Comparison of ENCODE assay signal across 8 cellular contexts in the genomic region with DNA sequence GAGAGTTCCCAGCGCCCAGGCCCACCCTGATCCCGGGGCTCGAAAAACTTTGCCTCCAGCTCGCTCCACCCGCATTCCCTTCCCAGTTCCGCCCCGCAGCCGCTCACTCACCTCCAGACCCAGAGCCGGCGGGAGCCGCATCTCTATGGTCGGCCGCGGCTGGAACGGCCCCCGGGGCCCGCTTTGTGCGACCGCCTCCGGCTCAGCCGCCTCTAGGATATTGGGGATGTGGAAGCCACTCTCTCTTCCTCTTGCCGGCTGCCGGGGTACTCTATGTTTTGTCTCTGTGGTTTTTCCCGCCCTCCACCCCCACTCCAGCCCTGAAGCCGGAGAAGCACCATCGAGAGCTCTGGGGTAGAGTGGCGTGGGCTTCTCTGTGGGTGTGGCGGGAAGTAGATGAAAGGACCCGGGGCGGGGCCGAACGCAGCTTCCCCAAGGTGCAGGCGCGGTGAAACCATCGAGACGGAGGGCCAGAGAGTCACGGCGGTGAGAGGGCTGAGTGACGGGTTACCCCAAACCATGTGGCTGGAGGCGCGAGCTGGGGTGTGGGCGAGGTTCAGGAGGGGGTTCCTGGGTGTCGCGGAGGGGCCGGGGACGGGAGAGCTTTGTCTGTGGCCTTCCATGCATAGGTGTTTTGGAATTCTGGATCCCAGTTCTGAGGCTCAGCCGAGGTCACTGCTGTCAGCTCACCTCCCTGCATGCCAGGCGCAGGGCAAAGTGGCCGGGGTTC. TPM values are rescaled to one million over a fixed set of nuclear protein-coding genes. Genes with fewer than 3 reads are reported as not detected.
DNase-seq lines count a peak whose midpoint lies in the region; ATAC-seq and TF ChIP-seq lines count a peak whose summit lies in the region.

A gene with protein sequence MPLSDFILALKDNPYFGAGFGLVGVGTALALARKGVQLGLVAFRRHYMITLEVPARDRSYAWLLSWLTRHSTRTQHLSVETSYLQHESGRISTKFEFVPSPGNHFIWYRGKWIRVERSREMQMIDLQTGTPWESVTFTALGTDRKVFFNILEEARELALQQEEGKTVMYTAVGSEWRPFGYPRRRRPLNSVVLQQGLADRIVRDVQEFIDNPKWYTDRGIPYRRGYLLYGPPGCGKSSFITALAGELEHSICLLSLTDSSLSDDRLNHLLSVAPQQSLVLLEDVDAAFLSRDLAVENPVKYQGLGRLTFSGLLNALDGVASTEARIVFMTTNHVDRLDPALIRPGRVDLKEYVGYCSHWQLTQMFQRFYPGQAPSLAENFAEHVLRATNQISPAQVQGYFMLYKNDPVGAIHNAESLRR (plus strand): TSS at position 426 of the 730 bp plus-strand sequence. CDS start 1,305 bp downstream, outside the sequence.
A gene with protein sequence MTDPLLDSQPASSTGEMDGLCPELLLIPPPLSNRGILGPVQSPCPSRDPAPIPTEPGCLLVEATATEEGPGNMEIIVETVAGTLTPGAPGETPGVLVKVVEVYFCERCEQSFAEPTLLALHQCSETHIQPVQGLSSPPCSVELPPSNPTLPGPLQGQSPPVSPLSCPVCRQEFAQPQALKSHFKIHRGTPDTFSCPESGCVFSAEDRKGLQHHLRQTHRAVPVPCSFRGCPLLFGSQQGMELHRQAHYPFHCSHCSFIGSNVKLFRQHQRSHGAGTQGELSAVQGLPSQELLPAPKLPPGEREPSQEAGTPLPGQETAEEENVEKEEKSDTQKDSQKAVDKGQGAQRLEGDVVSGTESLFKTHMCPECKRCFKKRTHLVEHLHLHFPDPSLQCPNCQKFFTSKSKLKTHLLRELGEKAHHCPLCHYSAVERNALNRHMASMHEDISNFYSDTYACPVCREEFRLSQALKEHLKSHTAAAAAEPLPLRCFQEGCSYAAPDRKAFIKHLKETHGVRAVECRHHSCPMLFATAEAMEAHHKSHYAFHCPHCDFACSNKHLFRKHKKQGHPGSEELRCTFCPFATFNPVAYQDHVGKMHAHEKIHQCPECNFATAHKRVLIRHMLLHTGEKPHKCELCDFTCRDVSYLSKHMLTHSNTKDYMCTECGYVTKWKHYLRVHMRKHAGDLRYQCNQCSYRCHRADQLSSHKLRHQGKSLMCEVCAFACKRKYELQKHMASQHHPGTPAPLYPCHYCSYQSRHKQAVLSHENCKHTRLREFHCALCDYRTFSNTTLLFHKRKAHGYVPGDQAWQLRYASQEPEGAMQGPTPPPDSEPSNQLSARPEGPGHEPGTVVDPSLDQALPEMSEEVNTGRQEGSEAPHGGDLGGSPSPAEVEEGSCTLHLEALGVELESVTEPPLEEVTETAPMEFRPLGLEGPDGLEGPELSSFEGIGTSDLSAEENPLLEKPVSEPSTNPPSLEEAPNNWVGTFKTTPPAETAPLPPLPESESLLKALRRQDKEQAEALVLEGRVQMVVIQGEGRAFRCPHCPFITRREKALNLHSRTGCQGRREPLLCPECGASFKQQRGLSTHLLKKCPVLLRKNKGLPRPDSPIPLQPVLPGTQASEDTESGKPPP (N-terminal part only) (minus strand): TSS at position 366 of the 730 bp plus-strand sequence. CDS start 3,194 bp downstream, outside the sequence.

- peak within 1 kb of the TSS; percentile 40 to 90 (median 78) for H3K27ac ChIP-seq in spleen

- CTCF ChIA-PET in activated B cell treated with CpG ODN at 0.5 μM for 24 hours (lab: Charles Lee) = interaction anchor here (0.9 to 3.1 kb wide), 11 partner anchors 9 to 253 kb away, joined by 3 to 27 read pairs (median 4); a partner anchor contains a TSS

- peaks cover 16 to 55% (median 22%) of the 10 kb centered on the region in 6 donors for H3K4me1 ChIP-seq in spleen

- POLR2A ChIA-PET in activated B cell treated with CpG ODN at 0.5 μM for 24 hours (lab: Charles Lee) = interaction anchor here (0.5 to 4.7 kb wide), 19 partner anchors 8 to 728 kb away, joined by 3 to 61 read pairs (median 4); a partner anchor contains a TSS

- H3K9me3 ChIP-seq in spleen = no peaks in the 10 kb centered on the region

- peaks cover 31% of the 10 kb centered on the region for H3K4me1 Mint-ChIP-seq in activated B cell treated with CpG ODN at 0.5 μM for 24 hours

- peaks cover 3 to 70% (median 50%) of the 10 kb centered on the region in 6 donors for H3K36me3 ChIP-seq in spleen

- intact Hi-C loops in activated B cell treated with CpG ODN at 0.5 μM for 24 hours (cut with micrococcal nuclease) = loop anchor here (1.0 to 5.0 kb wide), 10 partner anchors 11 to 518 kb away; a partner anchor contains a TSS
- intact Hi-C loops in spleen (cut with DNase I; ENCODE audit: low total_unique reads) = loop anchor here (5.0 kb wide), 1 partner anchor 252 kb away; no protein-coding TSS in a partner anchor

- TF ChIP-seq POLR2A in spleen (IDR thresholded peaks at IDR 0.05) = peak in 1 of 3 donors; percentile 12

- H3K27ac Mint-ChIP-seq in activated B cell treated with CpG ODN at 0.5 μM for 24 hours = peak within 1 kb of the TSS; percentile 93

- H3K36me3 Mint-ChIP-seq in activated B cell treated with CpG ODN at 0.5 μM for 24 hours (ENCODE audit: low read depth) = peaks cover 68% of the 10 kb centered on the region

- no peak for TF ChIP-seq CTCF in activated B cell treated with CpG ODN at 0.5 μM for 24 hours (IDR thresholded peaks at IDR 0.05)
- no peak for TF ChIP-seq CTCF in spleen (IDR thresholded peaks at IDR 0.05 in 8 of 11, conservative IDR thresholded peaks at IDR 0.05 in 3 of 11)

- peak; percentile 93 for ATAC-seq in GM19023 (IDR thresholded peaks at IDR 0.05; ENCODE audit: unreplicated experiment)
- peak; percentile 92 for ATAC-seq in HG03280 (IDR thresholded peaks at IDR 0.05; ENCODE audit: unreplicated experiment)
- ATAC-seq in activated B cell treated with CpG ODN at 0.5 μM for 24 hours (ENCODE audit: low read depth) = peak; percentile 96

- WGBS in spleen, 5 donors = 0 to 1% (median 0%) methylated on average over 32 to 49 of the region's 49 CpGs

- H3K4me3 ChIP-seq in spleen = peak within 1 kb of the TSS; percentile 84 to 100 (median 96)

- H3K9me3 Mint-ChIP-seq in activated B cell treated with CpG ODN at 0.5 μM for 24 hours = no peaks in the 10 kb centered on the region

- H3K27me3 ChIP-seq in spleen (replicated peaks in 1 of 7) = no peaks in the 10 kb centered on the region

- peak within 1 kb of the TSS; percentile 99 for H3K4me3 Mint-ChIP-seq in activated B cell treated with CpG ODN at 0.5 μM for 24 hours

- H3K27me3 Mint-ChIP-seq in activated B cell treated with CpG ODN at 0.5 μM for 24 hours = no peaks in the 10 kb centered on the region

- peak; percentile 89 for DNase-seq in AG08396 (ENCODE audit: low spot score)
- peak; percentile 80 for DNase-seq in NCI-H345 treated with DMSO at 0.1 percent for 48 hours (lab: John Stamatoyannopoulos, UW; ENCODE audit: unreplicated experiment)
- DNase-seq in activated B cell treated with CpG ODN at 0.5 μM for 24 hours = peak; percentile 85
- DNase-seq in central memory CD4-positive, alpha-beta T cell = peak; percentile 88
- peak; percentile 88 for DNase-seq in inferior parietal cortex (ENCODE audit: extremely low spot score)
- DNase-seq in spleen = peak; percentile 98

RNA-seq across cellular contexts. Expression of the first gene that starts in this region (rescaled TPM):
- total RNA-seq in activated B cell treated with CpG ODN at 0.5 μM for 24 hours = 66.9 and 75.1 TPM in 2 replicates
- total RNA-seq in spleen = 10 to 100 TPM; 16.4 to 39.4 (median 29.5) TPM
- 10 to 100 TPM; 39.1 to 47.3 (median 40.2) TPM for polyA plus RNA-seq in spleen

RNA-seq across cellular contexts. Expression of the second gene that starts in this region (rescaled TPM):
- total RNA-seq in activated B cell treated with CpG ODN at 0.5 μM for 24 hours = 44.9 and 63.6 TPM in 2 replicates
- 10 to 100 TPM; 27.7 to 33.0 (median 31.6) TPM for total RNA-seq in spleen
- polyA plus RNA-seq in spleen = 1 to 10 TPM; 2.9 to 8.0 (median 4.4) TPM

Comparison
In these comparisons a context has a peak if more than half of its experiments do, and no peak if none do; other contexts are left out.
1. Peak in every context shown above with its lines: DNase-seq, ATAC-seq, H3K4me3 ChIP-seq and H3K27ac ChIP-seq.